Comparison of ENCODE assay signal across 10 cellular contexts in the genomic region with DNA sequence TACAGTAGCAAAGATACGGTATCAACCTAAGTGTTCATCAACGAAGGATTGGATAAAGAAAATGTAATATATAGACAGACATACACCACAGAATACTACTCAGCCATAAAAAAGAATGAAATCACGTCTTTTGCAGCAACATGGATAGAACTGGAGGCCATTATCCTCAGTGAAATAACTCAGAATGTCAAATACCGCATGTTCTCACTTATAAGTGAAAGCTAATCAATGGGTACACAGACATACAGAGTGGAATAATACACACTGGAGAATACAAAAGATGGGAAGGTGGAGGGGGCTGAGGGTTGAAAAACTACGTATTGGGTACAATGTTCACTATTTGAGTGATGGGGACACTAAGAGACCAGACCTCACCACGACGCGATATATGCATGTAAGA. TPM values are rescaled to one million over a fixed set of nuclear protein-coding genes. Genes with fewer than 3 reads are reported as not detected.
DNase-seq lines count a peak whose midpoint lies in the region; ATAC-seq, FAIRE-seq and TF ChIP-seq lines count a peak whose summit lies in the region.
"Had no signal": no experiment of that assay in that cellular context is flagged by ENCODE, and none has a peak within 500 bp of the region (broad histone marks: within the 10 kb centered on the region; RNA-seq: fewer than 3 reads in every experiment).

No MANE protein-coding gene starts in this region.

- peak overlapping the region; percentile 71 for H3K4me2 ChIP-seq in A549

- H3K36me3 ChIP-seq in H7 (replicated peaks; ENCODE audit: control insufficient read depth, insufficient read depth, low read length): no peaks in the 10 kb centered on the region
- no peaks in the 10 kb centered on the region for H3K36me3 ChIP-seq in iPS-20b (ENCODE audit: insufficient read depth, low read depth, low read length)

- ATAC-seq in A549 (no peak), HG03095 (IDR thresholded peaks at IDR 0.05; ENCODE audit: unreplicated experiment) (no peak)
- ATAC-seq in activated T-helper 17 cell treated with anti-CD3 and anti-CD28 coated beads, Interleukin-2, amount 50 U/mL, for 72 hours (replicated peaks): no peak

- peaks cover 11% of the 10 kb centered on the region for H3K4me1 Mint-ChIP-seq in activated T-helper 17 cell treated with anti-CD3 and anti-CD28 coated beads, Interleukin-2, amount 50 U/mL, for 72 hours

- FAIRE-seq in A549 (lab: Jason Lieb, UNC): no peak
- FAIRE-seq: colon had no signal

- no peak for TF ChIP-seq POLR2A in A549 (IDR thresholded peaks at IDR 0.05; ENCODE audit: low read length)

- peak overlapping the region; percentile 85 for H3K4me3 Mint-ChIP-seq in activated T-helper 17 cell treated with anti-CD3 and anti-CD28 coated beads, Interleukin-2, amount 50 U/mL, for 72 hours

- no peaks in the 10 kb centered on the region for H3K27me3 Mint-ChIP-seq in activated T-helper 17 cell treated with anti-CD3 and anti-CD28 coated beads, Interleukin-2, amount 50 U/mL, for 72 hours

- POLR2A ChIA-PET in A549 (lab: Yijun Ruan, JAX): no interaction called here

- peaks cover 28% of the 10 kb centered on the region for H3K36me3 Mint-ChIP-seq in activated T-helper 17 cell treated with anti-CD3 and anti-CD28 coated beads, Interleukin-2, amount 50 U/mL, for 72 hours (ENCODE audit: low read depth)

- H3K9me3 Mint-ChIP-seq in activated T-helper 17 cell treated with anti-CD3 and anti-CD28 coated beads, Interleukin-2, amount 50 U/mL, for 72 hours: peaks cover 3% of the 10 kb centered on the region

- H3K9ac ChIP-seq in iPS-20b (ENCODE audit: low read depth, low read length): peak overlapping the region; percentile 82; the same call in 1 of the 2 replicates

- H3K4me1 ChIP-seq in A549: peaks cover 11% of the 10 kb centered on the region; the same call in 2 of the 3 replicates
- H3K4me1 ChIP-seq in iPS-20b (ENCODE audit: insufficient read depth, low read length): no peaks in the 10 kb centered on the region

- WGBS in A549 (ENCODE audit: missing lambda C conversion rate): 75% methylated on average over 8 of the region's 8 CpGs

- no peak for TF ChIP-seq EP300 in A549 (IDR thresholded peaks at IDR 0.05)

- CTCF ChIA-PET in A549 (lab: Yijun Ruan, JAX): interaction anchor here (0.5 to 2.8 kb wide), 4 partner anchors 15 to 281 kb away, joined by 3 to 16 read pairs (median 8); no protein-coding TSS in a partner anchor

- no peak for TF ChIP-seq RAD21 in A549 (conservative IDR thresholded peaks at IDR 0.05 in 1 of 2, IDR thresholded peaks at IDR 0.05 in 1 of 2)

- H3K27ac ChIP-seq in A549: peak overlapping the region; percentile 82 to 91; a peak in 5 of 6 replicates
- no peak overlapping the region for H3K27ac ChIP-seq in iPS-20b (ENCODE audit: low read length)

- H3K27ac Mint-ChIP-seq in activated T-helper 17 cell treated with anti-CD3 and anti-CD28 coated beads, Interleukin-2, amount 50 U/mL, for 72 hours: peak overlapping the region; percentile 86

- H3K9me3 ChIP-seq in A549 (no peaks in the 10 kb centered on the region), iPS-20b (ENCODE audit: insufficient read depth, low read depth, low read length) (no peaks in the 10 kb centered on the region)

- H3K27me3 ChIP-seq in H7 (ENCODE audit: control insufficient read depth, insufficient read depth, low read length) (no peaks in the 10 kb centered on the region), iPS-20b (ENCODE audit: insufficient read depth, low read length) (no peaks in the 10 kb centered on the region)

- peak overlapping the region; percentile 83 for H3K4me3 ChIP-seq in A549
- H3K4me3 ChIP-seq in H7 (ENCODE audit: insufficient read depth, low read depth, low read length): peak overlapping the region; percentile 85
- peak overlapping the region; percentile 94 for H3K4me3 ChIP-seq in iPS-20b (ENCODE audit: low read length)

- no peak for DNase-seq in A549 (ENCODE audit: low read depth in 1 of 2, low spot score in 1 of 2)
- no peak for DNase-seq in H7
- DNase-seq in occipital lobe (lab: John Stamatoyannopoulos, UW): no peak
- no peak for DNase-seq in ureter (ENCODE audit: low spot score)
- no peak for DNase-seq in mesenteric fat pad (ENCODE audit: low spot score)

- no peak for TF ChIP-seq CTCF in A549 (IDR thresholded peaks at IDR 0.05)

TF ChIP-seq in A549, 52 proteins besides CTCF, POLR2A, EP300 and RAD21 (continues in another document):
- TF ChIP-seq HOXB5 (CRISPR knock-in tag; IDR thresholded peaks at IDR 0.05): no peak
- TF ChIP-seq, protein P1, sequence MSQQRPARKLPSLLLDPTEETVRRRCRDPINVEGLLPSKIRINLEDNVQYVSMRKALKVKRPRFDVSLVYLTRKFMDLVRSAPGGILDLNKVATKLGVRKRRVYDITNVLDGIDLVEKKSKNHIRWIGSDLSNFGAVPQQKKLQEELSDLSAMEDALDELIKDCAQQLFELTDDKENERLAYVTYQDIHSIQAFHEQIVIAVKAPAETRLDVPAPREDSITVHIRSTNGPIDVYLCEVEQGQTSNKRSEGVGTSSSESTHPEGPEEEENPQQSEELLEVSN (IDR thresholded peaks at IDR 0.05; ENCODE audit: borderline replicate concordance, low read depth): no peak
- TF ChIP-seq, protein P2, sequence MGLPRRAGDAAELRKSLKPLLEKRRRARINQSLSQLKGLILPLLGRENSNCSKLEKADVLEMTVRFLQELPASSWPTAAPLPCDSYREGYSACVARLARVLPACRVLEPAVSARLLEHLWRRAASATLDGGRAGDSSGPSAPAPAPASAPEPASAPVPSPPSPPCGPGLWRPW (IDR thresholded peaks at IDR 0.05): no peak
- no peak for TF ChIP-seq HOXA7 (CRISPR knock-in tag; IDR thresholded peaks at IDR 0.05)
- no peak for TF ChIP-seq ZC3H11A (IDR thresholded peaks at IDR 0.05)
- TF ChIP-seq CEBPB (IDR thresholded peaks at IDR 0.05): no peak
- TF ChIP-seq SMC3 (IDR thresholded peaks at IDR 0.05): no peak
- no peak for TF ChIP-seq RARB (CRISPR knock-in tag; IDR thresholded peaks at IDR 0.05)
- TF ChIP-seq, protein P3, sequence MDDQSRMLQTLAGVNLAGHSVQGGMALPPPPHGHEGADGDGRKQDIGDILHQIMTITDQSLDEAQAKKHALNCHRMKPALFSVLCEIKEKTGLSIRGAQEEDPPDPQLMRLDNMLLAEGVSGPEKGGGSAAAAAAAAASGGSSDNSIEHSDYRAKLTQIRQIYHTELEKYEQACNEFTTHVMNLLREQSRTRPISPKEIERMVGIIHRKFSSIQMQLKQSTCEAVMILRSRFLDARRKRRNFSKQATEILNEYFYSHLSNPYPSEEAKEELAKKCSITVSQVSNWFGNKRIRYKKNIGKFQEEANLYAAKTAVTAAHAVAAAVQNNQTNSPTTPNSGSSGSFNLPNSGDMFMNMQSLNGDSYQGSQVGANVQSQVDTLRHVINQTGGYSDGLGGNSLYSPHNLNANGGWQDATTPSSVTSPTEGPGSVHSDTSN (IDR thresholded peaks at IDR 0.05): no peak
- no peak for TF ChIP-seq FOSL2 (IDR thresholded peaks at IDR 0.05)
- no peak for TF ChIP-seq FOSL2 (CRISPR knock-in tag; IDR thresholded peaks at IDR 0.05)
- TF ChIP-seq MYC (IDR thresholded peaks at IDR 0.05; ENCODE audit: borderline replicate concordance, low read length): no peak
- no peak for TF ChIP-seq RNF2 (IDR thresholded peaks at IDR 0.05; ENCODE audit: borderline replicate concordance, low read depth)
- TF ChIP-seq, protein P4, sequence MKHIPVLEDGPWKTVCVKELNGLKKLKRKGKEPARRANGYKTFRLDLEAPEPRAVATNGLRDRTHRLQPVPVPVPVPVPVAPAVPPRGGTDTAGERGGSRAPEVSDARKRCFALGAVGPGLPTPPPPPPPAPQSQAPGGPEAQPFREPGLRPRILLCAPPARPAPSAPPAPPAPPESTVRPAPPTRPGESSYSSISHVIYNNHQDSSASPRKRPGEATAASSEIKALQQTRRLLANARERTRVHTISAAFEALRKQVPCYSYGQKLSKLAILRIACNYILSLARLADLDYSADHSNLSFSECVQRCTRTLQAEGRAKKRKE (CRISPR knock-in tag; IDR thresholded peaks at IDR 0.05; ENCODE audit: low read depth): no peak
- no peak for TF ChIP-seq CHD2 (IDR thresholded peaks at IDR 0.05; ENCODE audit: low read length, partially characterized antibody)
- TF ChIP-seq CBX8 (IDR thresholded peaks at IDR 0.05): no peak
- TF ChIP-seq GATA3 (IDR thresholded peaks at IDR 0.05; ENCODE audit: borderline replicate concordance): no peak

RNA-seq across cellular contexts. Expression of gene RACGAP1, which starts 1.1 kb away (rescaled TPM):
- polyA plus RNA-seq in A549 (2011; rRNA removed) (99.2 and 103 TPM in 2 replicates), A549 (2017; fragmentation: RNase III; extraction: RNeasy Plus Mini Kit Qiagen cat#74134 plus additional on column Dnase treatment) (94.9 to 116 TPM (median 107 TPM) in 3 replicates)
- 41.0 and 49.1 TPM in 2 replicates for polyA plus RNA-seq in A549 (2012; cell fraction: cytosol; rRNA removed)
- polyA plus RNA-seq in A549 (2012; cell fraction: nucleus; rRNA removed): 33.7 and 52.9 TPM in 2 replicates
- 154 and 173 TPM in 2 replicates for polyA minus RNA-seq in A549 (2011; rRNA and poly(A)+ RNA removed)
- 80.6 and 85.1 TPM in 2 replicates for total RNA-seq in H7 (2014; rRNA removed; shearing (Covaris generic))
- total RNA-seq in activated T-helper 17 cell treated with anti-CD3 and anti-CD28 coated beads, Interleukin-2, amount 50 U/mL, for 72 hours: 100 to 1,000 TPM; 132 to 145 TPM
- total RNA-seq in occipital lobe (22.0 TPM), ureter (5.3 TPM), mesenteric fat pad (9.4 TPM)

RNA-seq across cellular contexts. Expression of gene ASIC1, which starts 33.2 kb away (rescaled TPM):
- polyA plus RNA-seq in A549 (2011; rRNA removed) (6.0 and 7.8 TPM in 2 replicates), A549 (2017; fragmentation: RNase III; extraction: RNeasy Plus Mini Kit Qiagen cat#74134 plus additional on column Dnase treatment) (6.2 to 8.5 TPM (median 6.7 TPM) in 3 replicates)
- polyA plus RNA-seq in A549 (2012; cell fraction: cytosol; rRNA removed): 8.5 and 10.4 TPM in 2 replicates
- 24.1 and 26.2 TPM in 2 replicates for polyA plus RNA-seq in A549 (2012; cell fraction: nucleus; rRNA removed)
- 7.9 and 8.7 TPM in 2 replicates for polyA minus RNA-seq in A549 (2011; rRNA and poly(A)+ RNA removed)
- total RNA-seq in H7 (2014; rRNA removed; shearing (Covaris generic)): 0.81 and 1.2 TPM in 2 replicates
- total RNA-seq in activated T-helper 17 cell treated with anti-CD3 and anti-CD28 coated beads, Interleukin-2, amount 50 U/mL, for 72 hours: 1 to 10 TPM in 1 of 2 donors, under 1 TPM in 1; 0.53 to 1.4 TPM
- total RNA-seq in occipital lobe (16.2 TPM), ureter (1.6 TPM), mesenteric fat pad (0.71 TPM)

RNA-seq across cellular contexts. Expression of gene AQP6, which starts 51.5 kb away (rescaled TPM):
- polyA plus RNA-seq in A549 (2011; rRNA removed) (0.05 TPM in 1 of 2 replicates, not detected in the other), A549 (2017; fragmentation: RNase III; extraction: RNeasy Plus Mini Kit Qiagen cat#74134 plus additional on column Dnase treatment) (0.04 to 0.21 TPM in 2 of 3 replicates, not detected in the other)
- 0.01 and 0.04 TPM in 2 replicates for polyA plus RNA-seq in A549 (2012; cell fraction: cytosol; rRNA removed)
- polyA plus RNA-seq in A549 (2012; cell fraction: nucleus; rRNA removed): 0.06 and 0.24 TPM in 2 replicates
- not detected in 2 replicates for polyA minus RNA-seq in A549 (2011; rRNA and poly(A)+ RNA removed)
- total RNA-seq in H7 (2014; rRNA removed; shearing (Covaris generic)): not detected in 2 replicates
- total RNA-seq in activated T-helper 17 cell treated with anti-CD3 and anti-CD28 coated beads, Interleukin-2, amount 50 U/mL, for 72 hours: not detected
- total RNA-seq in occipital lobe (0.62 TPM), ureter (not detected), mesenteric fat pad (not detected)
- total RNA-seq: liver had no signal
